Comparison of ENCODE assay signal across 41 cellular contexts in genomic region chr12:130509454-130509853, GRCh38.
"Had no signal": no experiment of that assay in that cellular context is flagged by ENCODE, and none has a peak within 500 bp of the region (broad histone marks: within the 10 kb centered on the region; RNA-seq: fewer than 3 reads in every experiment).

No MANE protein-coding gene starts in this region.

- H3K4me3 Mint-ChIP-seq: activated naive CD4-positive, alpha-beta T cell treated with anti-CD3 and anti-CD28 coated beads for 36 hours; activated naive CD4-positive, alpha-beta T cell treated with anti-CD3 and anti-CD28 coated beads, Interleukin-2, amount 10 ng/mL, durations not matched to agents 7 days and 5 days; activated naive CD4-positive, alpha-beta T cell treated with anti-CD3 and anti-CD28 coated beads, Interleukin-2, amount 50 U/mL, for 24 hours; activated naive CD8-positive, alpha-beta T cell; activated naive CD8-positive, alpha-beta T cell treated with anti-CD3 and anti-CD28 coated beads for 36 hours; activated naive CD8-positive, alpha-beta T cell treated with anti-CD3 and anti-CD28 coated beads, Interleukin-2, amount 10 ng/mL, durations not matched to agents 7 days and 5 days; activated naive CD8-positive, alpha-beta T cell treated with anti-CD3 and anti-CD28 coated beads, Interleukin-2, amount 50 U/mL, for 24 hours; activated T-cell treated with anti-CD3 and anti-CD28 coated beads, Interleukin-2, amount 50 U/mL, for 24 hours; activated T-cell treated with anti-CD3 and anti-CD28 coated beads, Interleukin-2, amount 50 U/mL, for 4 hours; activated T-cell treated with anti-CD3 and anti-CD28 coated beads, Interleukin-2, amount 50 U/mL, for 72 hours; activated T-helper 1 cell treated with anti-CD3 and anti-CD28 coated beads, Interleukin-12 subunit alpha, Interleukin-12 subunit beta, Interleukin-2, Interleukin-4 antibody, amounts not matched to agents 30 ng/mL and 10 ng/mL and 1 ng/mL, durations not matched to agents 14 hours and 24 hours and 36 hours; activated T-helper 17 cell treated with anti-CD3 and anti-CD28 coated beads, Interleukin-2, amount 50 U/mL, for 72 hours; brain; central memory CD8-positive, alpha-beta T cell had no signal

- DNase-seq: activated effector memory CD4-positive, alpha-beta T cell treated with anti-CD3 and anti-CD28 coated beads, Interleukin-2, amount 50 U/mL, for 16 hours; activated effector memory CD4-positive, alpha-beta T cell treated with Interleukin-2 at 50 U/mL for 16 hours; activated gamma-delta T cell; activated gamma-delta T cell treated with Interleukin-2 at 50 U/mL for 16 hours; activated naive CD4-positive, alpha-beta T cell; activated naive CD4-positive, alpha-beta T cell treated with anti-CD3 and anti-CD28 coated beads for 36 hours; activated naive CD4-positive, alpha-beta T cell treated with anti-CD3 and anti-CD28 coated beads, Interleukin-2, amount 10 ng/mL, durations not matched to agents 7 days and 5 days; activated naive CD4-positive, alpha-beta T cell treated with anti-CD3 and anti-CD28 coated beads, Interleukin-2, amount 50 U/mL, for 16 hours; activated naive CD4-positive, alpha-beta T cell treated with Interleukin-2 at 50 U/mL for 16 hours; activated naive CD8-positive, alpha-beta T cell treated with anti-CD3 and anti-CD28 coated beads for 36 hours; activated naive CD8-positive, alpha-beta T cell treated with anti-CD3 and anti-CD28 coated beads, Interleukin-2, amount 10 ng/mL, durations not matched to agents 7 days and 5 days; activated naive CD8-positive, alpha-beta T cell treated with anti-CD3 and anti-CD28 coated beads, Interleukin-2, amount 50 U/mL, for 24 hours; activated T-cell treated with anti-CD3 and anti-CD28 coated beads for 4 hours; activated T-cell treated with anti-CD3 and anti-CD28 coated beads, Interleukin-2, amount 50 U/mL, for 1 hour; activated T-cell treated with anti-CD3 and anti-CD28 coated beads, Interleukin-2, amount 50 U/mL, for 24 hours; activated T-cell treated with anti-CD3 and anti-CD28 coated beads, Interleukin-2, amount 50 U/mL, for 4 hours; activated T-cell treated with anti-CD3 and anti-CD28 coated beads, Interleukin-2, amount 50 U/mL, for 48 hours; activated T-cell treated with anti-CD3 and anti-CD28 coated beads, Interleukin-2, amount 50 U/mL, for 72 hours; adrenal gland; amniotic stem cell; amygdala; anterior cingulate cortex; aorta; body of pancreas; brain microvascular endothelial cell; caudate nucleus; central memory CD4-positive, alpha-beta T cell; cerebellar nuclear complex had no signal

- H3K9me3 Mint-ChIP-seq: activated naive CD4-positive, alpha-beta T cell treated with anti-CD3 and anti-CD28 coated beads for 36 hours; activated naive CD4-positive, alpha-beta T cell treated with anti-CD3 and anti-CD28 coated beads, Interleukin-2, amount 50 U/mL, for 24 hours; activated naive CD4-positive, alpha-beta T cell treated with anti-CD3 and anti-CD28 coated beads, Interleukin-2, amount 50 U/mL, for 72 hours; activated naive CD8-positive, alpha-beta T cell treated with anti-CD3 and anti-CD28 coated beads for 36 hours; activated naive CD8-positive, alpha-beta T cell treated with anti-CD3 and anti-CD28 coated beads, Interleukin-2, amount 10 ng/mL, durations not matched to agents 7 days and 5 days; activated naive CD8-positive, alpha-beta T cell treated with anti-CD3 and anti-CD28 coated beads, Interleukin-2, amount 50 U/mL, for 24 hours; activated T-cell treated with anti-CD3 and anti-CD28 coated beads, Interleukin-2, amount 50 U/mL, for 4 hours; activated T-cell treated with anti-CD3 and anti-CD28 coated beads, Interleukin-2, amount 50 U/mL, for 72 hours; activated T-helper 1 cell treated with anti-CD3 and anti-CD28 coated beads, Interleukin-12 subunit alpha, Interleukin-12 subunit beta, Interleukin-2, Interleukin-4 antibody, amounts not matched to agents 30 ng/mL and 10 ng/mL and 1 ng/mL, durations not matched to agents 14 hours and 24 hours and 36 hours; activated T-helper 17 cell treated with anti-CD3 and anti-CD28 coated beads, Interleukin-2, amount 50 U/mL, for 72 hours; activated T-helper 2 cell treated with anti-CD3 and anti-CD28 coated beads, Interferon-gamma antibody, Interleukin-2, Interleukin-4, amounts not matched to agents 10 μg/mL and 5 μg/mL and 100 μg/mL, durations not matched to agents 14 hours and 24 hours and 36 hours; central memory CD8-positive, alpha-beta T cell had no signal

- H3K9me3 ChIP-seq: adrenal gland, ascending aorta, body of pancreas, breast epithelium had no signal

- FAIRE-seq: astrocyte, bronchial epithelial cell had no signal

- H3K27ac Mint-ChIP-seq: activated naive CD4-positive, alpha-beta T cell treated with anti-CD3 and anti-CD28 coated beads for 36 hours; activated naive CD4-positive, alpha-beta T cell treated with anti-CD3 and anti-CD28 coated beads, Interleukin-2, amount 10 ng/mL, durations not matched to agents 7 days and 5 days; activated naive CD4-positive, alpha-beta T cell treated with anti-CD3 and anti-CD28 coated beads, Interleukin-2, amount 50 U/mL, for 24 hours; activated naive CD4-positive, alpha-beta T cell treated with anti-CD3 and anti-CD28 coated beads, Interleukin-2, amount 50 U/mL, for 72 hours; activated naive CD8-positive, alpha-beta T cell; activated naive CD8-positive, alpha-beta T cell treated with anti-CD3 and anti-CD28 coated beads for 36 hours; activated naive CD8-positive, alpha-beta T cell treated with anti-CD3 and anti-CD28 coated beads, Interleukin-2, amount 10 ng/mL, durations not matched to agents 7 days and 5 days; activated naive CD8-positive, alpha-beta T cell treated with anti-CD3 and anti-CD28 coated beads, Interleukin-2, amount 50 U/mL, for 24 hours; activated T-cell treated with anti-CD3 and anti-CD28 coated beads, Interleukin-2, amount 50 U/mL, for 24 hours; activated T-cell treated with anti-CD3 and anti-CD28 coated beads, Interleukin-2, amount 50 U/mL, for 72 hours; activated T-helper 1 cell treated with anti-CD3 and anti-CD28 coated beads, Interleukin-12 subunit alpha, Interleukin-12 subunit beta, Interleukin-2, Interleukin-4 antibody, amounts not matched to agents 30 ng/mL and 10 ng/mL and 1 ng/mL, durations not matched to agents 14 hours and 24 hours and 36 hours; activated T-helper 17 cell treated with anti-CD3 and anti-CD28 coated beads, Interleukin-2, amount 50 U/mL, for 72 hours; activated T-helper 2 cell treated with anti-CD3 and anti-CD28 coated beads, Interferon-gamma antibody, Interleukin-2, Interleukin-4, amounts not matched to agents 10 μg/mL and 5 μg/mL and 100 μg/mL, durations not matched to agents 14 hours and 24 hours and 36 hours; brain had no signal

- H3K27me3 ChIP-seq: adrenal gland, ascending aorta, body of pancreas, brain microvascular endothelial cell, breast epithelium, cardiac muscle cell had no signal

- ATAC-seq: activated naive CD4-positive, alpha-beta T cell treated with anti-CD3 and anti-CD28 coated beads, Interleukin-2, amount 50 U/mL, for 72 hours; activated naive CD8-positive, alpha-beta T cell treated with anti-CD3 and anti-CD28 coated beads, Interleukin-2, amount 50 U/mL, for 24 hours; activated T-cell treated with anti-CD3 and anti-CD28 coated beads, Interleukin-2, amount 50 U/mL, for 4 hours; activated T-cell treated with anti-CD3 and anti-CD28 coated beads, Interleukin-2, amount 50 U/mL, for 72 hours; activated T-helper 17 cell treated with anti-CD3 and anti-CD28 coated beads, Interleukin-2, amount 50 U/mL, for 72 hours; body of pancreas had no signal

- H3K27ac ChIP-seq: adrenal gland, ascending aorta, body of pancreas, brain microvascular endothelial cell, breast epithelium, cardiac muscle cell had no signal

- H3K36me3 Mint-ChIP-seq: activated naive CD4-positive, alpha-beta T cell treated with anti-CD3 and anti-CD28 coated beads, Interleukin-2, amount 10 ng/mL, durations not matched to agents 7 days and 5 days; activated naive CD4-positive, alpha-beta T cell treated with anti-CD3 and anti-CD28 coated beads, Interleukin-2, amount 50 U/mL, for 24 hours; activated naive CD4-positive, alpha-beta T cell treated with anti-CD3 and anti-CD28 coated beads, Interleukin-2, amount 50 U/mL, for 72 hours; activated naive CD8-positive, alpha-beta T cell; activated naive CD8-positive, alpha-beta T cell treated with anti-CD3 and anti-CD28 coated beads for 36 hours; activated naive CD8-positive, alpha-beta T cell treated with anti-CD3 and anti-CD28 coated beads, Interleukin-2, amount 10 ng/mL, durations not matched to agents 7 days and 5 days had no signal

- H3K4me1 ChIP-seq: adrenal gland, ascending aorta, body of pancreas, breast epithelium had no signal

- H3K4me3 ChIP-seq: adrenal gland, ascending aorta, body of pancreas, breast epithelium, cardiac muscle cell had no signal

- H3K27me3 Mint-ChIP-seq: activated naive CD4-positive, alpha-beta T cell treated with anti-CD3 and anti-CD28 coated beads, Interleukin-2, amount 10 ng/mL, durations not matched to agents 7 days and 5 days; activated naive CD4-positive, alpha-beta T cell treated with anti-CD3 and anti-CD28 coated beads, Interleukin-2, amount 50 U/mL, for 24 hours; activated naive CD8-positive, alpha-beta T cell treated with anti-CD3 and anti-CD28 coated beads for 36 hours; activated naive CD8-positive, alpha-beta T cell treated with anti-CD3 and anti-CD28 coated beads, Interleukin-2, amount 10 ng/mL, durations not matched to agents 7 days and 5 days; activated naive CD8-positive, alpha-beta T cell treated with anti-CD3 and anti-CD28 coated beads, Interleukin-2, amount 50 U/mL, for 24 hours; activated T-cell treated with anti-CD3 and anti-CD28 coated beads, Interleukin-2, amount 50 U/mL, for 24 hours; activated T-helper 17 cell treated with anti-CD3 and anti-CD28 coated beads, Interleukin-2, amount 50 U/mL, for 72 hours; central memory CD8-positive, alpha-beta T cell had no signal

- H3K4me1 Mint-ChIP-seq: activated naive CD4-positive, alpha-beta T cell treated with anti-CD3 and anti-CD28 coated beads, Interleukin-2, amount 10 ng/mL, durations not matched to agents 7 days and 5 days; activated naive CD4-positive, alpha-beta T cell treated with anti-CD3 and anti-CD28 coated beads, Interleukin-2, amount 50 U/mL, for 24 hours; activated naive CD8-positive, alpha-beta T cell treated with anti-CD3 and anti-CD28 coated beads for 36 hours; activated naive CD8-positive, alpha-beta T cell treated with anti-CD3 and anti-CD28 coated beads, Interleukin-2, amount 10 ng/mL, durations not matched to agents 7 days and 5 days; activated naive CD8-positive, alpha-beta T cell treated with anti-CD3 and anti-CD28 coated beads, Interleukin-2, amount 50 U/mL, for 24 hours; activated T-helper 17 cell treated with anti-CD3 and anti-CD28 coated beads, Interleukin-2, amount 50 U/mL, for 72 hours; central memory CD8-positive, alpha-beta T cell had no signal

- H3K36me3 ChIP-seq: adrenal gland, ascending aorta, brain microvascular endothelial cell, breast epithelium, cardiac muscle cell had no signal
